In the genomic region with DNA sequence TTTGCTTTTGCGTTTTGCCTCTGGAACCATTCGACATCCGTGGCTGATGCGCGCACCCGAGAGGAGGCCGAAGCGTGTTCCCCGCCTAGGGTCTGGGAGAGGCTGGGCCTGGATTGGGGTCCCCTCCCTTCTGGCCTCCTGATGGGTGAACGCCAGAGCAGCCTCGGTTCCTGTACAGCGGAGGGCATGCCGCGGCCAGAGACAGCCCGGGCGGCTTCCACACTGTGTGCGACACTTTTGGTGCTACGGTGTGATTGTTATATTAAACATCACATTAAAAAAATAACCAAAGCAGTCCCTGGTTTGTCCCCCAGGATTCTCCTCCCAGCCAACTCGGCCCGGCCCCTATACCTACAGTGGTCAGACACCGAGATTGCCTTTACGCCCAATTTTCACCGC, we compare ENCODE assay signal across 8 cellular contexts. TPM values are rescaled to one million over a fixed set of nuclear protein-coding genes. Genes with fewer than 3 reads are reported as not detected.
DNase-seq lines count a peak whose midpoint lies in the region; ATAC-seq and TF ChIP-seq lines count a peak whose summit lies in the region.

No MANE protein-coding gene starts in this region.

- H3K36me3 ChIP-seq in GM23248 (ENCODE audit: low read depth) (peaks cover 10% of the 10 kb centered on the region; the same call in 1 of the 2 replicates), hepatocyte (replicated peaks; ENCODE audit: insufficient read depth, low read depth) (no peaks in the 10 kb centered on the region)

- peaks cover 33% of the 10 kb centered on the region for H3K4me1 Mint-ChIP-seq in activated B cell treated with CpG ODN at 0.5 μM for 24 hours

- H3K9me3 Mint-ChIP-seq in activated B cell treated with CpG ODN at 0.5 μM for 24 hours = no peaks in the 10 kb centered on the region

- no peaks in the 10 kb centered on the region for H3K36me3 Mint-ChIP-seq in activated B cell treated with CpG ODN at 0.5 μM for 24 hours (ENCODE audit: low read depth)

- TF ChIP-seq CTCF in activated B cell treated with CpG ODN at 0.5 μM for 24 hours (IDR thresholded peaks at IDR 0.05) = no peak
- TF ChIP-seq CTCF in hepatocyte (IDR thresholded peaks at IDR 0.05; ENCODE audit: poor library complexity) = no peak

- peak overlapping the region; percentile 98 for H3K9ac ChIP-seq in GM23248

- CTCF ChIA-PET in activated B cell treated with CpG ODN at 0.5 μM for 24 hours (lab: Charles Lee) = interaction anchor here (1.1 to 3.6 kb wide), 13 partner anchors 10 to 1309 kb away, joined by 4 to 94 read pairs (median 6); no protein-coding TSS in a partner anchor

- peak overlapping the region; percentile 95 for H2AFZ ChIP-seq in GM23248
- peak overlapping the region; percentile 78 for H2AFZ ChIP-seq in hepatocyte

- 96 to 99% methylated on average over 21 to 23 of the region's 23 CpGs for WGBS in GM23248 (ENCODE audit: low coverage in 1 of 2, low lambda C conversion rate in 2 of 2, missing lambda C conversion rate in 2 of 2), 2 experiments
- WGBS in hepatocyte (ENCODE audit: low lambda C conversion rate, missing lambda C conversion rate) = 59% methylated on average over 23 of the region's 23 CpGs

- H3K9me3 ChIP-seq in GM23248 (ENCODE audit: low read depth) = no peaks in the 10 kb centered on the region
- H3K9me3 ChIP-seq in hepatocyte (ENCODE audit: low read depth) = no peaks in the 10 kb centered on the region

- H3K27me3 Mint-ChIP-seq in activated B cell treated with CpG ODN at 0.5 μM for 24 hours = peaks cover 74% of the 10 kb centered on the region

- POLR2A ChIA-PET in activated B cell treated with CpG ODN at 0.5 μM for 24 hours (lab: Charles Lee) = interaction anchor here (0.6 to 1.7 kb wide), 3 partner anchors 9 to 732 kb away, joined by 3 to 6 read pairs (median 6); no protein-coding TSS in a partner anchor

- H3K9me2 ChIP-seq in GM23248 (ENCODE audit: insufficient read depth) (no peaks in the 10 kb centered on the region), hepatocyte (replicated peaks; ENCODE audit: insufficient read depth) (no peaks in the 10 kb centered on the region)

- in situ Hi-C loops in GM23248 (cut with MboI) = loop anchor here (10.0 kb wide), 1 partner anchor 965 kb away; no protein-coding TSS in a partner anchor

- H3K27me3 ChIP-seq in GM23248 (replicated peaks; ENCODE audit: insufficient read depth) (no peaks in the 10 kb centered on the region), hepatocyte (peaks cover 92% of the 10 kb centered on the region)

- H3K27ac ChIP-seq in GM23248 = no peak overlapping the region
- H3K27ac ChIP-seq in hepatocyte = no peak overlapping the region
- H3K27ac ChIP-seq in skin epidermis = peak overlapping the region in 13 of 21 experiments; percentile 27 to 94 (median 73)

- DNase-seq in GM23248 = no peak
- peak; percentile 39 for DNase-seq in activated B cell treated with CpG ODN at 0.5 μM for 24 hours
- DNase-seq in hepatocyte (ENCODE audit: low spot score) = peak; percentile 18
- no peak for DNase-seq in NCI-H2171 treated with DMSO at 0.1 percent for 48 hours (lab: John Stamatoyannopoulos, UW)
- DNase-seq in NCI-H2081 treated with DMSO at 0.1 percent for 48 hours (lab: John Stamatoyannopoulos, UW) = no peak
- no peak for DNase-seq in T-helper 9 cell

- H3K79me2 ChIP-seq in GM23248 (ENCODE audit: insufficient read depth) (peaks cover 49% of the 10 kb centered on the region), hepatocyte (peaks cover 28% of the 10 kb centered on the region)

- no peak overlapping the region for H3K27ac Mint-ChIP-seq in activated B cell treated with CpG ODN at 0.5 μM for 24 hours

- H3K4me1 ChIP-seq in GM23248 (ENCODE audit: insufficient read depth) (peaks cover 5% of the 10 kb centered on the region), hepatocyte (ENCODE audit: insufficient read depth) (peaks cover 14% of the 10 kb centered on the region)

- peak overlapping the region; percentile 100 for H3K4me2 ChIP-seq in GM23248 (ENCODE audit: unreplicated experiment)
- H3K4me2 ChIP-seq in hepatocyte = peak overlapping the region; percentile 96

- peak overlapping the region; percentile 75 for H3K4me3 Mint-ChIP-seq in activated B cell treated with CpG ODN at 0.5 μM for 24 hours

- peaks cover 7% of the 10 kb centered on the region; the same call in 1 of the 2 replicates for H3F3A ChIP-seq in GM23248 (ENCODE audit: insufficient read depth)

- no peaks in the 10 kb centered on the region for H4K20me1 ChIP-seq in GM23248 (ENCODE audit: insufficient read depth)
- no peaks in the 10 kb centered on the region for H4K20me1 ChIP-seq in hepatocyte (ENCODE audit: insufficient read depth, poor library complexity, severe bottlenecking)

- intact Hi-C loops in activated B cell treated with CpG ODN at 0.5 μM for 24 hours (cut with micrococcal nuclease) = loop anchor here (2.0 to 5.0 kb wide), 12 partner anchors 63 to 1901 kb away; partner anchors contain the start of genes HOXA1, NFE2L3 and SNX10

- ATAC-seq in activated B cell treated with CpG ODN at 0.5 μM for 24 hours (ENCODE audit: low read depth) = peak; percentile 22
- no peak for ATAC-seq in GM21786 (IDR thresholded peaks at IDR 0.05; ENCODE audit: unreplicated experiment)

- H3K4me3 ChIP-seq in GM23248 (peak overlapping the region; percentile 83), hepatocyte (peak overlapping the region; percentile 34), skin epidermis (peak overlapping the region; percentile 51 to 65 (median 62))

RNA-seq across cellular contexts. Expression of gene HOXA7, which starts 3.7 kb away (rescaled TPM):
- 3.4 and 6.6 TPM in 2 replicates for total RNA-seq in GM23248 (2014; rRNA removed; shearing (Covaris generic))
- polyA plus RNA-seq in GM23248 (2016; fragmentation: Nextera tagmentation; extraction: Ambion mirVana) (14.3 and 15.8 TPM in 2 replicates), hepatocyte (1.0 TPM in 1 of 2 replicates, not detected in the other)
- total RNA-seq in activated B cell treated with CpG ODN at 0.5 μM for 24 hours (not detected in 2 replicates), hepatocyte (0.32 and 0.83 TPM in 2 replicates)

RNA-seq across cellular contexts. Expression of gene HOXA9, which starts 5.2 kb away (rescaled TPM):
- total RNA-seq in GM23248 (2014; rRNA removed; shearing (Covaris generic)) = 32.1 and 43.7 TPM in 2 replicates
- polyA plus RNA-seq in GM23248 (2016; fragmentation: Nextera tagmentation; extraction: Ambion mirVana) = 26.9 and 28.3 TPM in 2 replicates
- not detected in 2 replicates for total RNA-seq in activated B cell treated with CpG ODN at 0.5 μM for 24 hours
- total RNA-seq in hepatocyte = 3.6 and 5.9 TPM in 2 replicates
- polyA plus RNA-seq in hepatocyte = 3.5 and 4.4 TPM in 2 replicates

RNA-seq across cellular contexts. Expression of gene HOXA3, which starts 7.8 kb away (rescaled TPM):
- total RNA-seq in GM23248 (2014; rRNA removed; shearing (Covaris generic)) = 0.63 and 2.1 TPM in 2 replicates
- polyA plus RNA-seq in GM23248 (2016; fragmentation: Nextera tagmentation; extraction: Ambion mirVana) (1.2 and 1.9 TPM in 2 replicates), hepatocyte (4.1 and 4.5 TPM in 2 replicates)
- total RNA-seq in activated B cell treated with CpG ODN at 0.5 μM for 24 hours (not detected in 2 replicates), hepatocyte (0.83 and 3.0 TPM in 2 replicates)

RNA-seq across cellular contexts. Expression of gene HOXA6, which starts 12.6 kb away (rescaled TPM):
- 0.51 and 3.2 TPM in 2 replicates for total RNA-seq in GM23248 (2014; rRNA removed; shearing (Covaris generic))
- polyA plus RNA-seq in GM23248 (2016; fragmentation: Nextera tagmentation; extraction: Ambion mirVana) (3.5 and 3.7 TPM in 2 replicates), hepatocyte (0.16 and 0.23 TPM in 2 replicates)
- total RNA-seq in activated B cell treated with CpG ODN at 0.5 μM for 24 hours (not detected in 2 replicates), hepatocyte (not detected in 2 replicates)

RNA-seq across cellular contexts. Expression of gene HOXA10, which starts 14.0 kb away (rescaled TPM):
- 27.4 and 29.3 TPM in 2 replicates for total RNA-seq in GM23248 (2014; rRNA removed; shearing (Covaris generic))
- polyA plus RNA-seq in GM23248 (2016; fragmentation: Nextera tagmentation; extraction: Ambion mirVana) = 27.1 and 28.0 TPM in 2 replicates
- total RNA-seq in activated B cell treated with CpG ODN at 0.5 μM for 24 hours = 0.24 TPM in 1 of 2 replicates, not detected in the other
- total RNA-seq in hepatocyte = 9.9 and 15.1 TPM in 2 replicates
- 7.7 and 8.1 TPM in 2 replicates for polyA plus RNA-seq in hepatocyte

Comparison
In these comparisons a context has a peak if more than half of its experiments do, and no peak if none do; other contexts are left out.
1. DNase-seq: peak in activated B cell treated with CpG ODN at 0.5 μM for 24 hours (single experiment) and hepatocyte (single experiment); none in GM23248 (single experiment), NCI-H2171 treated with DMSO at 0.1 percent for 48 hours (single experiment), NCI-H2081 treated with DMSO at 0.1 percent for 48 hours (single experiment) and T-helper 9 cell (single experiment).
2. H3K27ac ChIP-seq: peak in skin epidermis (13 of 21); none in GM23248 (single experiment) and hepatocyte (single experiment).
3. Peak in every context shown above with its lines, with median percentiles within 50 percentile points of each other: H3K4me3 ChIP-seq.